ENCODE assay signal across 33 cellular contexts in genomic region chr11:46680815-46681214, GRCh38. TPM values are rescaled to one million over a fixed set of nuclear protein-coding genes. Genes with fewer than 3 reads are reported as not detected.
"Had no signal": no experiment of that assay in that cellular context is flagged by ENCODE, and none has a peak within 500 bp of the region (broad histone marks: within the 10 kb centered on the region; RNA-seq: fewer than 3 reads in every experiment).

No MANE protein-coding gene starts in this region.

- ATAC-seq: activated CD8-positive, alpha-beta memory T cell treated with anti-CD3 and anti-CD28 coated beads, Interleukin-2, amount 10 ng/mL, durations not matched to agents 7 days and 5 days; PC-3 had no signal

- H3K36me3 Mint-ChIP-seq: activated naive CD8-positive, alpha-beta T cell treated with anti-CD3 and anti-CD28 coated beads for 36 hours had no signal

- H3K27me3 ChIP-seq: brain microvascular endothelial cell, Peyer's patch had no signal

- H3K4me3 ChIP-seq: Peyer's patch had no signal

- H3K27ac Mint-ChIP-seq: activated CD4-positive, alpha-beta memory T cell treated with anti-CD3 and anti-CD28 coated beads, Interleukin-2, amount 10 ng/mL, durations not matched to agents 7 days and 5 days; activated CD8-positive, alpha-beta memory T cell treated with anti-CD3 and anti-CD28 coated beads, Interleukin-2, amount 10 ng/mL, durations not matched to agents 7 days and 5 days; activated naive CD8-positive, alpha-beta T cell treated with anti-CD3 and anti-CD28 coated beads for 36 hours had no signal

- H3K4me3 Mint-ChIP-seq: activated CD4-positive, alpha-beta memory T cell treated with anti-CD3 and anti-CD28 coated beads, Interleukin-2, amount 10 ng/mL, durations not matched to agents 7 days and 5 days; activated CD8-positive, alpha-beta memory T cell treated with anti-CD3 and anti-CD28 coated beads, Interleukin-2, amount 10 ng/mL, durations not matched to agents 7 days and 5 days; activated naive CD8-positive, alpha-beta T cell treated with anti-CD3 and anti-CD28 coated beads for 36 hours had no signal

- DNase-seq: activated CD4-positive, alpha-beta memory T cell treated with anti-CD3 and anti-CD28 coated beads, Interleukin-2, amount 10 ng/mL, durations not matched to agents 7 days and 5 days; activated CD4-positive, alpha-beta T cell treated with anti-CD3 and anti-CD28 coated beads for 1 hour; activated CD4-positive, alpha-beta T cell treated with anti-CD3 and anti-CD28 coated beads for 48 hours; activated CD4-positive, CD25-positive, alpha-beta regulatory T cell; activated CD8-positive, alpha-beta memory T cell treated with anti-CD3 and anti-CD28 coated beads for 24 hours; activated CD8-positive, alpha-beta memory T cell treated with anti-CD3 and anti-CD28 coated beads, Interleukin-2, amount 10 ng/mL, durations not matched to agents 7 days and 5 days; activated CD8-positive, alpha-beta memory T cell treated with anti-CD3 and anti-CD28 coated beads, Interleukin-2, amount 50 U/mL, for 48 hours; activated effector memory CD4-positive, alpha-beta T cell treated with anti-CD3 and anti-CD28 coated beads, Interleukin-2, amount 50 U/mL, for 16 hours; activated naive CD4-positive, alpha-beta T cell; activated naive CD4-positive, alpha-beta T cell treated with anti-CD3 and anti-CD28 coated beads, Interleukin-2, amount 50 U/mL, for 16 hours; activated naive CD8-positive, alpha-beta T cell treated with anti-CD3 and anti-CD28 coated beads for 36 hours; activated T-cell treated with anti-CD3 and anti-CD28 coated beads, Interleukin-2, amount 50 U/mL, for 48 hours; amniotic stem cell; brain microvascular endothelial cell; Karpas-422; KBM-7; NCI-H1105; NCI-H1417 treated with DMSO at 0.1 percent for 48 hours; NCI-H187 treated with DMSO at 0.1 percent for 48 hours; NCI-H2081; NCI-H510A; NCI-H526; NCI-H748 treated with DMSO at 0.1 percent for 48 hours; NK-92 treated with Interleukin-12 subunit alpha and Interleukin-12 subunit beta, amount 100 ng/mL, for 24 hours; PC-3; Right ventricle myocardium superior; RPMI8226; SW 1271; T-helper 1 cell; T1000; WERI-Rb-1 had no signal

- H3K9me3 Mint-ChIP-seq: activated CD4-positive, alpha-beta memory T cell treated with anti-CD3 and anti-CD28 coated beads, Interleukin-2, amount 10 ng/mL, durations not matched to agents 7 days and 5 days; activated naive CD8-positive, alpha-beta T cell treated with anti-CD3 and anti-CD28 coated beads for 36 hours had no signal

- H3K27me3 Mint-ChIP-seq: activated CD4-positive, alpha-beta memory T cell treated with anti-CD3 and anti-CD28 coated beads, Interleukin-2, amount 10 ng/mL, durations not matched to agents 7 days and 5 days; activated CD8-positive, alpha-beta memory T cell treated with anti-CD3 and anti-CD28 coated beads, Interleukin-2, amount 10 ng/mL, durations not matched to agents 7 days and 5 days; activated naive CD8-positive, alpha-beta T cell treated with anti-CD3 and anti-CD28 coated beads for 36 hours had no signal

- H3K27ac ChIP-seq: brain microvascular endothelial cell, Peyer's patch, WERI-Rb-1 had no signal

- H3K9me3 ChIP-seq: Peyer's patch had no signal

RNA-seq across cellular contexts. Expression of gene F2, which starts 38.2 kb away (rescaled TPM):
- total RNA-seq: activated CD4-positive, alpha-beta memory T cell treated with anti-CD3 and anti-CD28 coated beads, Interleukin-2, amount 10 ng/mL, durations not matched to agents 7 days and 5 days; activated CD8-positive, alpha-beta memory T cell treated with anti-CD3 and anti-CD28 coated beads, Interleukin-2, amount 10 ng/mL, durations not matched to agents 7 days and 5 days; activated naive CD8-positive, alpha-beta T cell treated with anti-CD3 and anti-CD28 coated beads for 36 hours; MCF 10A; PC-3 had no signal
